In genomic region chr2:7899923-7900322, GRCh38 we compare ENCODE assay signal across 1 cellular context.
TF ChIP-seq lines count a peak whose summit lies in the region.

No MANE protein-coding gene starts in this region.

TF ChIP-seq in GM23338, 12 proteins besides CTCF, POLR2A, EP300 and RAD21 (continued from another document):
- TF ChIP-seq REST (IDR thresholded peaks at IDR 0.05; ENCODE audit: unreplicated experiment) (no peak), ZNF331 (CRISPR knock-in tag; IDR thresholded peaks at IDR 0.05; ENCODE audit: low read depth) (no peak), EZH2phosphoT487 (IDR thresholded peaks at IDR 0.05; ENCODE audit: unreplicated experiment) (no peak), STAT1 (IDR thresholded peaks at IDR 0.05; ENCODE audit: unreplicated experiment) (no peak), NANOG (IDR thresholded peaks at IDR 0.05; ENCODE audit: borderline replicate concordance) (peak; percentile 6; the same call in 1 of the 2 replicates)
- TF ChIP-seq, protein P1, sequence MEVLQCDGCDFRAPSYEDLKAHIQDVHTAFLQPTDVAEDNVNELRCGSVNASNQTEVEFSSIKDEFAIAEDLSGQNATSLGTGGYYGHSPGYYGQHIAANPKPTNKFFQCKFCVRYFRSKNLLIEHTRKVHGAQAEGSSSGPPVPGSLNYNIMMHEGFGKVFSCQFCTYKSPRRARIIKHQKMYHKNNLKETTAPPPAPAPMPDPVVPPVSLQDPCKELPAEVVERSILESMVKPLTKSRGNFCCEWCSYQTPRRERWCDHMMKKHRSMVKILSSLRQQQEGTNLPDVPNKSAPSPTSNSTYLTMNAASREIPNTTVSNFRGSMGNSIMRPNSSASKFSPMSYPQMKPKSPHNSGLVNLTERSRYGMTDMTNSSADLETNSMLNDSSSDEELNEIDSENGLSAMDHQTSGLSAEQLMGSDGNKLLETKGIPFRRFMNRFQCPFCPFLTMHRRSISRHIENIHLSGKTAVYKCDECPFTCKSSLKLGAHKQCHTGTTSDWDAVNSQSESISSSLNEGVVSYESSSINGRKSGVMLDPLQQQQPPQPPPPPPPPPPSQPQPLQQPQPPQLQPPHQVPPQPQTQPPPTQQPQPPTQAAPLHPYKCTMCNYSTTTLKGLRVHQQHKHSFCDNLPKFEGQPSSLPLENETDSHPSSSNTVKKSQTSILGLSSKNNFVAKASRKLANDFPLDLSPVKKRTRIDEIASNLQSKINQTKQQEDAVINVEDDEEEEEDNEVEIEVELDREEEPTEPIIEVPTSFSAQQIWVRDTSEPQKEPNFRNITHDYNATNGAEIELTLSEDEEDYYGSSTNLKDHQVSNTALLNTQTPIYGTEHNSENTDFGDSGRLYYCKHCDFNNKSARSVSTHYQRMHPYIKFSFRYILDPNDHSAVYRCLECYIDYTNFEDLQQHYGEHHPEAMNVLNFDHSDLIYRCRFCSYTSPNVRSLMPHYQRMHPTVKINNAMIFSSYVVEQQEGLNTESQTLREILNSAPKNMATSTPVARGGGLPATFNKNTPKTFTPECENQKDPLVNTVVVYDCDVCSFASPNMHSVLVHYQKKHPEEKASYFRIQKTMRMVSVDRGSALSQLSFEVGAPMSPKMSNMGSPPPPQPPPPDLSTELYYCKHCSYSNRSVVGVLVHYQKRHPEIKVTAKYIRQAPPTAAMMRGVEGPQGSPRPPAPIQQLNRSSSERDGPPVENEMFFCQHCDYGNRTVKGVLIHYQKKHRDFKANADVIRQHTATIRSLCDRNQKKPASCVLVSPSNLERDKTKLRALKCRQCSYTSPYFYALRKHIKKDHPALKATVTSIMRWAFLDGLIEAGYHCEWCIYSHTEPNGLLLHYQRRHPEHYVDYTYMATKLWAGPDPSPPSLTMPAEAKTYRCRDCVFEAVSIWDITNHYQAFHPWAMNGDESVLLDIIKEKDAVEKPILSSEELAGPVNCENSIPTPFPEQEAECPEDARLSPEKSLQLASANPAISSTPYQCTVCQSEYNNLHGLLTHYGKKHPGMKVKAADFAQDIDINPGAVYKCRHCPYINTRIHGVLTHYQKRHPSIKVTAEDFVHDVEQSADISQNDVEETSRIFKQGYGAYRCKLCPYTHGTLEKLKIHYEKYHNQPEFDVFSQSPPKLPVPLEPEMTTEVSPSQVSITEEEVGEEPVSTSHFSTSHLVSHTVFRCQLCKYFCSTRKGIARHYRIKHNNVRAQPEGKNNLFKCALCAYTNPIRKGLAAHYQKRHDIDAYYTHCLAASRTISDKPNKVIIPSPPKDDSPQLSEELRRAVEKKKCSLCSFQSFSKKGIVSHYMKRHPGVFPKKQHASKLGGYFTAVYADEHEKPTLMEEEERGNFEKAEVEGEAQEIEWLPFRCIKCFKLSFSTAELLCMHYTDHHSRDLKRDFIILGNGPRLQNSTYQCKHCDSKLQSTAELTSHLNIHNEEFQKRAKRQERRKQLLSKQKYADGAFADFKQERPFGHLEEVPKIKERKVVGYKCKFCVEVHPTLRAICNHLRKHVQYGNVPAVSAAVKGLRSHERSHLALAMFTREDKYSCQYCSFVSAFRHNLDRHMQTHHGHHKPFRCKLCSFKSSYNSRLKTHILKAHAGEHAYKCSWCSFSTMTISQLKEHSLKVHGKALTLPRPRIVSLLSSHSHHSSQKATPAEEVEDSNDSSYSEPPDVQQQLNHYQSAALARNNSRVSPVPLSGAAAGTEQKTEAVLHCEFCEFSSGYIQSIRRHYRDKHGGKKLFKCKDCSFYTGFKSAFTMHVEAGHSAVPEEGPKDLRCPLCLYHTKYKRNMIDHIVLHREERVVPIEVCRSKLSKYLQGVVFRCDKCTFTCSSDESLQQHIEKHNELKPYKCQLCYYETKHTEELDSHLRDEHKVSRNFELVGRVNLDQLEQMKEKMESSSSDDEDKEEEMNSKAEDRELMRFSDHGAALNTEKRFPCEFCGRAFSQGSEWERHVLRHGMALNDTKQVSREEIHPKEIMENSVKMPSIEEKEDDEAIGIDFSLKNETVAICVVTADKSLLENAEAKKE (CRISPR knock-in tag; IDR thresholded peaks at IDR 0.05): peak; percentile 71; the same call in 1 of the 2 replicates
TF ChIP-seq in GM23338: peak in this region for 3.
